ENCODE assay signal across 32 cellular contexts in the genomic region with DNA sequence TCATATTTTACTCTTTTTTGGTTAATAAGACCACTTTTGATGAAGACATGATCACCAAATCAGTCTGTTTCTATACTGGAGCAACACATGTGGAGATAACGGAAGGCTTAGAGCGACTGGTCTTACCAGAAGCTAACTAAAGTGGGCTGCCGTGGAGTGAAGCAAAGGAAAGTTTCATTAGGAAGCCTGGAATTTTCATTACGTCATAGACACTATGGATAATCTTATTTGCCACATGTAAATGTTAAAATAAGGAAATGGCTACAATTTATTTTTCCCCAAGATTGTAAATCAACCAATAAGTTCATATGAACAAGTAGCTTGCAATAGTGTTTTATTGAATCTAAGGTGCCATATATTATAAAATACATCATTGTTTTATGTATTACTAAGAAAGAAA.
A peak's percentile ranks its signal among the peaks of the same experiment; 100 is the strongest.
DNase-seq lines count a peak whose midpoint lies in the region; ATAC-seq, FAIRE-seq and TF ChIP-seq lines count a peak whose summit lies in the region.
"Had no signal": no experiment of that assay in that cellular context is flagged by ENCODE, and none has a peak within 500 bp of the region (broad histone marks: within the 10 kb centered on the region; RNA-seq: fewer than 3 reads in every experiment).

No MANE protein-coding gene starts in this region.

- ATAC-seq in HepG2, result no peak
- no peak for ATAC-seq in right lobe of liver
- ATAC-seq: A549; CD8-positive, alpha-beta T cell had no signal

- peaks cover 0 to 8% (median 4%) of the 10 kb centered on the region in 7 donors for H3K9me3 Mint-ChIP-seq in CD14-positive monocyte
- H3K9me3 Mint-ChIP-seq: CD4-positive, alpha-beta T cell; CD8-positive, alpha-beta memory T cell; CD8-positive, alpha-beta T cell had no signal

- no peak overlapping the region for H3K27ac Mint-ChIP-seq in CD14-positive monocyte
- H3K27ac Mint-ChIP-seq: B cell; CD4-positive, alpha-beta memory T cell; CD4-positive, alpha-beta T cell; CD4-positive, CD25-positive, alpha-beta regulatory T cell; CD8-positive, alpha-beta memory T cell; CD8-positive, alpha-beta T cell had no signal

- H3K9ac ChIP-seq in HepG2 (ENCODE audit: insufficient read depth, low read depth, low read length), result no peak overlapping the region
- H3K9ac ChIP-seq: BLaER1; BLaER1 treated with 17β-estradiol and CSF1 and Interleukin-3, amounts not matched to agents 10 nM and 100 nM had no signal

- H3K36me3 ChIP-seq in HepG2 (replicated peaks in 1 of 2; ENCODE audit: control insufficient read depth in 1 of 2, insufficient read depth in 2 of 2, low read length in 2 of 2) (no peaks in the 10 kb centered on the region), right lobe of liver (no peaks in the 10 kb centered on the region), A673 (ENCODE audit: insufficient read depth, low read length, poor library complexity, severe bottlenecking) (no peaks in the 10 kb centered on the region)
- H3K36me3 ChIP-seq: BE2C; BLaER1; BLaER1 treated with 17β-estradiol and CSF1 and Interleukin-3, amounts not matched to agents 10 nM and 100 nM had no signal

- H3K79me2 ChIP-seq in HepG2 (ENCODE audit: insufficient read depth, low read length), result no peaks in the 10 kb centered on the region

- CTCF ChIA-PET in HepG2 (lab: Yijun Ruan, JAX; ENCODE audit: low intra/inter-chr PET ratio, low total read pairs), result no interaction called here
- CTCF ChIA-PET in A673 (lab: Charles Lee), result no interaction called here

- no peak for TF ChIP-seq CTCF in HepG2 (CRISPR knock-in tag; IDR thresholded peaks at IDR 0.05)
- TF ChIP-seq CTCF in right lobe of liver (IDR thresholded peaks at IDR 0.05), result no peak
- no peak for TF ChIP-seq CTCF in A673 (conservative IDR thresholded peaks at IDR 0.05; ENCODE audit: low read depth, low read length)
- no peak for TF ChIP-seq CTCF in CD14-positive monocyte (IDR thresholded peaks at IDR 0.05)

- H3K4me3 Mint-ChIP-seq in CD14-positive monocyte, result no peak overlapping the region
- H3K4me3 Mint-ChIP-seq: B cell; CD4-positive, alpha-beta memory T cell; CD4-positive, alpha-beta T cell; CD4-positive, CD25-positive, alpha-beta regulatory T cell; CD8-positive, alpha-beta memory T cell; CD8-positive, alpha-beta T cell had no signal

- DNase-seq in HepG2 (ENCODE audit: low spot score), result no peak
- no peak for DNase-seq in right lobe of liver
- DNase-seq in A673 (ENCODE audit: low spot score), result peak; percentile 25
- DNase-seq in CD14-positive monocyte (ENCODE audit: low spot score), result no peak
- DNase-seq: 8988T; ACHN; AML-193; BE2C; C1 segment of cervical spinal cord; Caco-2; Calu3; CD4-positive, alpha-beta memory T cell; CD4-positive, alpha-beta T cell; CD4-positive, CD25-positive, alpha-beta regulatory T cell; CD8-positive, alpha-beta memory T cell; CD8-positive, alpha-beta T cell; COR-L47; DMS 273 treated with DMSO at 0.1 percent for 48 hours; DMS153; DMS53; DMS79; DMS79 treated with DMSO at 0.1 percent for 48 hours; DND-41; EL had no signal

- H3K4me1 Mint-ChIP-seq in CD14-positive monocyte, result no peaks in the 10 kb centered on the region
- H3K4me1 Mint-ChIP-seq: B cell had no signal

- H3K9me3 ChIP-seq in HepG2 (ENCODE audit: low read length), result no peaks in the 10 kb centered on the region
- H3K9me3 ChIP-seq in right lobe of liver, result no peaks in the 10 kb centered on the region
- H3K9me3 ChIP-seq in A673 (ENCODE audit: low read depth, low read length, poor library complexity, severe bottlenecking), result no peaks in the 10 kb centered on the region
- H3K9me3 ChIP-seq: A549; BE2C; BLaER1; BLaER1 treated with 17β-estradiol and CSF1 and Interleukin-3, amounts not matched to agents 10 nM and 100 nM; Caco-2 had no signal

- in situ Hi-C loops in HepG2 (cut with HindIII; ENCODE audit: extremely low pct_ligation_motif_present, low pct_unique_long_range_greater_than_20kb), result no loop called here

- peaks cover 0 to 3% (median 1%) of the 10 kb centered on the region in 3 donors for H3K27me3 Mint-ChIP-seq in CD14-positive monocyte (ENCODE audit: low read depth in 3 of 3)
- H3K27me3 Mint-ChIP-seq: CD4-positive, CD25-positive, alpha-beta regulatory T cell had no signal

- TF ChIP-seq RAD21 in HepG2 (CRISPR knock-in tag; IDR thresholded peaks at IDR 0.05), result no peak

- no peaks in the 10 kb centered on the region for H4K20me1 ChIP-seq in HepG2 (ENCODE audit: insufficient read depth, low read length)
- H4K20me1 ChIP-seq: BLaER1; BLaER1 treated with 17β-estradiol and CSF1 and Interleukin-3, amounts not matched to agents 10 nM and 100 nM had no signal

- H2AFZ ChIP-seq in HepG2 (ENCODE audit: low read length), result no peak overlapping the region

- H3K4me3 ChIP-seq in HepG2 (replicated peaks in 1 of 3; ENCODE audit: insufficient read depth in 1 of 3, low read depth in 2 of 3, low read length in 3 of 3), result no peak overlapping the region
- H3K4me3 ChIP-seq in right lobe of liver, result no peak overlapping the region
- H3K4me3 ChIP-seq in A673 (ENCODE audit: low read depth, low read length, poor library complexity, severe bottlenecking), result no peak overlapping the region
- H3K4me3 ChIP-seq: A549; BLaER1; BLaER1 treated with 17β-estradiol and CSF1 and Interleukin-3, amounts not matched to agents 10 nM and 100 nM had no signal

- H3K27ac ChIP-seq in HepG2 (ENCODE audit: extremely low read length, insufficient read depth, low read length), result no peak overlapping the region
- H3K27ac ChIP-seq in right lobe of liver, result no peak overlapping the region
- no peak overlapping the region for H3K27ac ChIP-seq in A673 (ENCODE audit: low read depth, low read length, poor library complexity, severe bottlenecking)
- H3K27ac ChIP-seq: 22Rv1; A549; BLaER1; BLaER1 treated with 17β-estradiol and CSF1 and Interleukin-3, amounts not matched to agents 10 nM and 100 nM; C4-2B had no signal

- no peak for FAIRE-seq in HepG2 (lab: Jason Lieb, UNC)
- FAIRE-seq: A204.1, A549, D721Med had no signal

- TF ChIP-seq EP300 in HepG2 (IDR thresholded peaks at IDR 0.05; ENCODE audit: low read depth in 2 of 2, low read length in 2 of 2) (no peak), HepG2 (CRISPR knock-in tag; IDR thresholded peaks at IDR 0.05; ENCODE audit: borderline replicate concordance) (no peak)

- intact Hi-C loops in HepG2 (cut with micrococcal nuclease; ENCODE audit: unreplicated experiment), result no loop called here
- intact Hi-C loops in right lobe of liver (cut with DNase I), result no loop called here
- intact Hi-C loops in A673 (cut with micrococcal nuclease; ENCODE audit: unreplicated experiment), result no loop called here
- intact Hi-C loops in CD14-positive monocyte (cut with micrococcal nuclease), result no loop called here

- BruUV-seq in HepG2 (replicated peaks; lab: Mats Ljungman, UMichigan) (no TSS peak), A673 (replicated peaks; lab: Mats Ljungman, UMichigan) (no TSS peak)

- WGBS in HepG2 (ENCODE audit: low lambda C conversion rate), result 49% methylated on average over 4 of the region's 4 CpGs
- WGBS in right lobe of liver (ENCODE audit: insufficient coverage, low coverage, low lambda C conversion rate, missing lambda C conversion rate), result 92% methylated on average over 4 of the region's 4 CpGs

- H3K4me1 ChIP-seq in HepG2 (ENCODE audit: insufficient read depth, low read length) (no peaks in the 10 kb centered on the region), right lobe of liver (no peaks in the 10 kb centered on the region), A673 (ENCODE audit: insufficient read depth, low read length, poor library complexity, severe bottlenecking) (peaks cover 32% of the 10 kb centered on the region)
- H3K4me1 ChIP-seq: Caco-2 had no signal

- H3K36me3 Mint-ChIP-seq in CD14-positive monocyte, result no peaks in the 10 kb centered on the region
- H3K36me3 Mint-ChIP-seq: CD4-positive, CD25-positive, alpha-beta regulatory T cell; CD8-positive, alpha-beta memory T cell; CD8-positive, alpha-beta T cell had no signal

- TF ChIP-seq POLR2A in HepG2 (IDR thresholded peaks at IDR 0.05; ENCODE audit: insufficient read depth in 1 of 2, low read depth in 2 of 2, low read length in 2 of 2) (no peak), right lobe of liver (IDR thresholded peaks at IDR 0.05) (no peak)

- POLR2A ChIA-PET in HepG2 (lab: Yijun Ruan, JAX) (no interaction called here), A673 (lab: Charles Lee; ENCODE audit: low non-redundant PET) (no interaction called here)

- no peak overlapping the region for H3K4me2 ChIP-seq in HepG2 (ENCODE audit: low read depth, low read length)
- H3K4me2 ChIP-seq: A549; BLaER1; BLaER1 treated with 17β-estradiol and CSF1 and Interleukin-3, amounts not matched to agents 10 nM and 100 nM had no signal

- peaks cover 0 to 6% of the 10 kb centered on the region in 2 experiments; a peak in 2 of 5 replicates for H3K27me3 ChIP-seq in HepG2 (ENCODE audit: control insufficient read depth in 1 of 2, insufficient read depth in 2 of 2, low read length in 2 of 2)
- no peaks in the 10 kb centered on the region for H3K27me3 ChIP-seq in right lobe of liver
- no peaks in the 10 kb centered on the region for H3K27me3 ChIP-seq in A673 (replicated peaks; ENCODE audit: insufficient read depth, low read depth, low read length, poor library complexity)
- H3K27me3 ChIP-seq: BE2C; BLaER1; BLaER1 treated with 17β-estradiol and CSF1 and Interleukin-3, amounts not matched to agents 10 nM and 100 nM had no signal

TF ChIP-seq in HepG2, 621 proteins besides CTCF, POLR2A, EP300 and RAD21:
- peak; percentile 67; the same call in 1 of the 2 replicates for TF ChIP-seq CREB1 (IDR thresholded peaks at IDR 0.05)
- no peak for TF ChIP-seq CREB1 (CRISPR knock-in tag; IDR thresholded peaks at IDR 0.05)
- no peak for TF ChIP-seq ZNF740 (CRISPR knock-in tag; IDR thresholded peaks at IDR 0.05)
- TF ChIP-seq ATF7 (IDR thresholded peaks at IDR 0.05), result peak; percentile 92
- no peak for TF ChIP-seq ATF7 (CRISPR knock-in tag; IDR thresholded peaks at IDR 0.05)
